Comparison of ENCODE assay signal across 10 cellular contexts in the genomic region with DNA sequence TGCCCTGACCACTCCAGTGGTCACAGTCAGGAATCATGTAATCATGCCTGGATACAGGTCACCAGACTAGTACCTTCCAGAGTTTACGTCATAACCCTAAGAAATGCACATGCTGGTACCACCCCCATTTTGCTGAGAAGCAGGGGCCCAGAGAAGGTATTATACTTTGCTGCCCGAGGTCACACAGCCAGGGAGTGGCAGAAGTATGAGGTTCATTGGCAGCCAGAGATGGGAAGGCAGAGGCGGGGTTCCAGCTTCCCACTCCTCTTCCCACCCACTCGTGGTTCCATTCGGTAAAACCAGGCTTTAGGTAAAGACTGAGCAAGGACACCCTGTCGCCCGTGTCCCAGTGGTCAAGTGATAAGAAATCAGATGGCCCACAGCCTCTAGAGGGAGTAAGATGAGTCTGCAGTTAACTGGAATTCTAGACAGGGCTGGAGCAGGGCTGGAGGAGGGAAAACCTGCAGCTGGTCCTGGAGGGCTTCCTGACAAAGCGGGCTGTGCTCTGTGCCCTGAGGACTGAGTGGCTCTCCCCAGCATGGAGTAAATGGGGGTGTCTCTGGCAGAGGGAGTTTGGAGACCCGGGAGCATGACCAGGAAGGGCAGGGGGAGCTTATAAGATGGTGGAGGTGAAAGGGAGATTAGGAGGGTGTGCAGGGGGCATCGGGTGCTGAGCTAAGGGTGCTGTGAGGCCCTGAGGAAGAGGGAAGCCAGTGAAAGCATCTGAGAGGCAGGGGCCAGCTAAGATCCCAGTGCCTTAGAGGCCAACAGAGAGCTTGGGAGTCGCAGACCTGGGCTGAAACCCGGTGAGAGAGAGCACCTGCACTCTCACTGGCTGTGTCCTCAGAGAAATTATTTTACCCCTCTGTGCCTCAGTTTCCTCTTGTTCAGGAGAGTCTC. TPM values are rescaled to one million over a fixed set of nuclear protein-coding genes. Genes with fewer than 3 reads are reported as not detected.
DNase-seq lines count a peak whose midpoint lies in the region; ATAC-seq and TF ChIP-seq lines count a peak whose summit lies in the region.
"Had no signal": no experiment of that assay in that cellular context is flagged by ENCODE, and none has a peak within 500 bp of the region (broad histone marks: within the 10 kb centered on the region; RNA-seq: fewer than 3 reads in every experiment).

No MANE protein-coding gene starts in this region.

- ATAC-seq in SK-N-SH treated with all-trans-retinoic acid at 6 μM for 48 hours, result peak; percentile 63

- intact Hi-C loops in MCF 10A (cut with micrococcal nuclease), result no loop called here
- intact Hi-C loops in breast epithelium (cut with DNase I; ENCODE audit: low total_unique reads), result no loop called here

- peaks cover 0 to 10% of the 10 kb centered on the region in 2 donors for H3K4me1 ChIP-seq in breast epithelium

- BruUV-seq in MCF 10A (replicated peaks; lab: Mats Ljungman, UMichigan), result no TSS peak

- H3K9me3 Mint-ChIP-seq in MCF 10A (ENCODE audit: unreplicated experiment) (no peaks in the 10 kb centered on the region), glutamatergic neuron (ENCODE audit: unreplicated experiment) (no peaks in the 10 kb centered on the region)
- H3K9me3 Mint-ChIP-seq: T-helper 1 cell treated with Interleukin-12 subunit alpha and Interleukin-12 subunit beta and Interleukin-4 antibody, amounts not matched to agents 30 μg/mL and 1 μg/mL, for 36 hours had no signal

- H3K9me3 ChIP-seq in breast epithelium, result no peaks in the 10 kb centered on the region
- H3K9me3 ChIP-seq: MG63 had no signal

- TF ChIP-seq POLR2A in breast epithelium (IDR thresholded peaks at IDR 0.05), result no peak

- H3K27ac Mint-ChIP-seq in MCF 10A (ENCODE audit: low read depth, unreplicated experiment) (no peak overlapping the region), glutamatergic neuron (ENCODE audit: unreplicated experiment) (peak overlapping the region; percentile 91)
- H3K27ac Mint-ChIP-seq: T-helper 1 cell treated with Interleukin-12 subunit alpha and Interleukin-12 subunit beta and Interleukin-4 antibody, amounts not matched to agents 30 μg/mL and 1 μg/mL, for 36 hours had no signal

- H3K27ac ChIP-seq in breast epithelium (no peak overlapping the region), substantia nigra (ENCODE audit: low read depth, low read length, poor library complexity, severe bottlenecking) (peak overlapping the region; percentile 89)

- H3K36me3 ChIP-seq in breast epithelium, result no peaks in the 10 kb centered on the region
- H3K36me3 ChIP-seq: MG63 had no signal

- H3K36me3 Mint-ChIP-seq in MCF 10A (ENCODE audit: insufficient read depth, unreplicated experiment) (no peaks in the 10 kb centered on the region), glutamatergic neuron (ENCODE audit: unreplicated experiment) (no peaks in the 10 kb centered on the region)

- H3K4me1 Mint-ChIP-seq in MCF 10A (ENCODE audit: insufficient read depth, unreplicated experiment), result no peaks in the 10 kb centered on the region
- peaks cover 36% of the 10 kb centered on the region for H3K4me1 Mint-ChIP-seq in glutamatergic neuron (ENCODE audit: low read depth, unreplicated experiment)

- POLR2A ChIA-PET in MCF 10A (lab: Yijun Ruan, JAX), result interaction anchor here (0.6 to 1.2 kb wide), 4 partner anchors 10 to 23 kb away, joined by 4 read pairs; no protein-coding TSS in a partner anchor

- H3K4me3 ChIP-seq in breast epithelium, result no peak overlapping the region
- H3K4me3 ChIP-seq: MG63 had no signal

- TF ChIP-seq CTCF in MCF 10A (IDR thresholded peaks at IDR 0.05; ENCODE audit: unreplicated experiment) (peak; percentile 7), breast epithelium (IDR thresholded peaks at IDR 0.05) (no peak), glutamatergic neuron (IDR thresholded peaks at IDR 0.05; ENCODE audit: partially characterized antibody, unreplicated experiment) (peak; percentile 32)

- CTCF ChIA-PET in MCF 10A (lab: Yijun Ruan, JAX), result interaction anchor here (0.6 kb wide), 2 partner anchors 66 to 545 kb away, joined by 3 read pairs; no protein-coding TSS in a partner anchor

- no peaks in the 10 kb centered on the region for H3K27me3 ChIP-seq in breast epithelium
- H3K27me3 ChIP-seq: MG63 had no signal

- DNase-seq in MCF 10A (ENCODE audit: unreplicated experiment) (peak; percentile 16), breast epithelium (ENCODE audit: low spot score in 2 of 2) (no peak), glutamatergic neuron (peak; percentile 45), substantia nigra (lab: John Stamatoyannopoulos, UW) (peak in 8 of 49 donors; percentile 15 to 50 (median 20)), A172 (ENCODE audit: low spot score) (no peak), DMS153 treated with DMSO at 0.1 percent for 48 hours (lab: John Stamatoyannopoulos, UW; ENCODE audit: unreplicated experiment) (no peak)
- DNase-seq in activated CD8-positive, alpha-beta memory T cell treated with anti-CD3 and anti-CD28 coated beads, Interleukin-2, amount 50 U/mL, for 48 hours, result no peak
- DNase-seq: MG63 had no signal

- H3K27me3 Mint-ChIP-seq in MCF 10A (ENCODE audit: insufficient read depth, unreplicated experiment) (no peaks in the 10 kb centered on the region), glutamatergic neuron (ENCODE audit: unreplicated experiment) (peaks cover 7% of the 10 kb centered on the region)

- H3K4me3 Mint-ChIP-seq in MCF 10A (ENCODE audit: unreplicated experiment) (no peak overlapping the region), glutamatergic neuron (ENCODE audit: unreplicated experiment) (peak overlapping the region; percentile 80)
- H3K4me3 Mint-ChIP-seq: T-helper 1 cell treated with Interleukin-12 subunit alpha and Interleukin-12 subunit beta and Interleukin-4 antibody, amounts not matched to agents 30 μg/mL and 1 μg/mL, for 36 hours had no signal

TF ChIP-seq in SK-N-SH treated with all-trans-retinoic acid at 6 μM for 48 hours, 23 proteins besides CTCF, POLR2A, EP300 and RAD21 (continues in another document):
- TF ChIP-seq ZNF8 (CRISPR knock-in tag; IDR thresholded peaks at IDR 0.05) (no peak), TCF4 (CRISPR knock-in tag; IDR thresholded peaks at IDR 0.05; ENCODE audit: borderline replicate concordance) (no peak), ZFP30 (CRISPR knock-in tag; IDR thresholded peaks at IDR 0.05) (no peak), ISL1 (CRISPR knock-in tag; IDR thresholded peaks at IDR 0.05) (no peak), TOX (CRISPR knock-in tag; IDR thresholded peaks at IDR 0.05; ENCODE audit: borderline replicate concordance) (no peak), RARB (CRISPR knock-in tag; IDR thresholded peaks at IDR 0.05) (no peak), ESRRG (CRISPR knock-in tag; IDR thresholded peaks at IDR 0.05) (no peak), BACH2 (CRISPR knock-in tag; IDR thresholded peaks at IDR 0.05; ENCODE audit: borderline replicate concordance) (no peak), ZC3H10 (CRISPR knock-in tag; IDR thresholded peaks at IDR 0.05) (no peak)
- TF ChIP-seq, protein P1, sequence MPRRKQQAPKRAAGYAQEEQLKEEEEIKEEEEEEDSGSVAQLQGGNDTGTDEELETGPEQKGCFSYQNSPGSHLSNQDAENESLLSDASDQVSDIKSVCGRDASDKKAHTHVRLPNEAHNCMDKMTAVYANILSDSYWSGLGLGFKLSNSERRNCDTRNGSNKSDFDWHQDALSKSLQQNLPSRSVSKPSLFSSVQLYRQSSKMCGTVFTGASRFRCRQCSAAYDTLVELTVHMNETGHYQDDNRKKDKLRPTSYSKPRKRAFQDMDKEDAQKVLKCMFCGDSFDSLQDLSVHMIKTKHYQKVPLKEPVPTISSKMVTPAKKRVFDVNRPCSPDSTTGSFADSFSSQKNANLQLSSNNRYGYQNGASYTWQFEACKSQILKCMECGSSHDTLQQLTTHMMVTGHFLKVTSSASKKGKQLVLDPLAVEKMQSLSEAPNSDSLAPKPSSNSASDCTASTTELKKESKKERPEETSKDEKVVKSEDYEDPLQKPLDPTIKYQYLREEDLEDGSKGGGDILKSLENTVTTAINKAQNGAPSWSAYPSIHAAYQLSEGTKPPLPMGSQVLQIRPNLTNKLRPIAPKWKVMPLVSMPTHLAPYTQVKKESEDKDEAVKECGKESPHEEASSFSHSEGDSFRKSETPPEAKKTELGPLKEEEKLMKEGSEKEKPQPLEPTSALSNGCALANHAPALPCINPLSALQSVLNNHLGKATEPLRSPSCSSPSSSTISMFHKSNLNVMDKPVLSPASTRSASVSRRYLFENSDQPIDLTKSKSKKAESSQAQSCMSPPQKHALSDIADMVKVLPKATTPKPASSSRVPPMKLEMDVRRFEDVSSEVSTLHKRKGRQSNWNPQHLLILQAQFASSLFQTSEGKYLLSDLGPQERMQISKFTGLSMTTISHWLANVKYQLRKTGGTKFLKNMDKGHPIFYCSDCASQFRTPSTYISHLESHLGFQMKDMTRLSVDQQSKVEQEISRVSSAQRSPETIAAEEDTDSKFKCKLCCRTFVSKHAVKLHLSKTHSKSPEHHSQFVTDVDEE (CRISPR knock-in tag; IDR thresholded peaks at IDR 0.05), result no peak
- TF ChIP-seq, protein P2, sequence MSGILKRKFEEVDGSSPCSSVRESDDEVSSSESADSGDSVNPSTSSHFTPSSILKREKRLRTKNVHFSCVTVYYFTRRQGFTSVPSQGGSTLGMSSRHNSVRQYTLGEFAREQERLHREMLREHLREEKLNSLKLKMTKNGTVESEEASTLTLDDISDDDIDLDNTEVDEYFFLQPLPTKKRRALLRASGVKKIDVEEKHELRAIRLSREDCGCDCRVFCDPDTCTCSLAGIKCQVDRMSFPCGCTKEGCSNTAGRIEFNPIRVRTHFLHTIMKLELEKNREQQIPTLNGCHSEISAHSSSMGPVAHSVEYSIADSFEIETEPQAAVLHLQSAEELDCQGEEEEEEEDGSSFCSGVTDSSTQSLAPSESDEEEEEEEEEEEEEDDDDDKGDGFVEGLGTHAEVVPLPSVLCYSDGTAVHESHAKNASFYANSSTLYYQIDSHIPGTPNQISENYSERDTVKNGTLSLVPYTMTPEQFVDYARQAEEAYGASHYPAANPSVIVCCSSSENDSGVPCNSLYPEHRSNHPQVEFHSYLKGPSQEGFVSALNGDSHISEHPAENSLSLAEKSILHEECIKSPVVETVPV (CRISPR knock-in tag; IDR thresholded peaks at IDR 0.05), result no peak

RNA-seq across cellular contexts. Expression of a gene that starts 5.7 kb away (rescaled TPM):
- total RNA-seq in MCF 10A (2022) (0.19 and 0.29 TPM in 2 replicates), breast epithelium (1 to 10 TPM in 2 of 3 donors, under 1 TPM in 1; 0.32 to 7.3 (median 1.3) TPM), glutamatergic neuron (ENCODE audit: unreplicated experiment) (18.1 TPM)
- total RNA-seq in A172 (2014; rRNA removed; shearing (Covaris generic)), result 3.7 and 4.2 TPM in 2 replicates

Comparison
In these comparisons a context has a peak if more than half of its experiments do, and no peak if none do; other contexts are left out.
1. DNase-seq: peak in MCF 10A (single experiment) and glutamatergic neuron (single experiment); none in breast epithelium (0 of 2), activated CD8-positive, alpha-beta memory T cell treated with anti-CD3 and anti-CD28 coated beads, Interleukin-2, amount 50 U/mL, for 48 hours (single experiment), A172 (single experiment) and DMS153 treated with DMSO at 0.1 percent for 48 hours (single experiment).
2. CTCF ChIP-seq: peak in MCF 10A (single experiment) and glutamatergic neuron (single experiment); none in breast epithelium (0 of 3).